2 cellular contexts compared by ENCODE assay signal in the genomic region with DNA sequence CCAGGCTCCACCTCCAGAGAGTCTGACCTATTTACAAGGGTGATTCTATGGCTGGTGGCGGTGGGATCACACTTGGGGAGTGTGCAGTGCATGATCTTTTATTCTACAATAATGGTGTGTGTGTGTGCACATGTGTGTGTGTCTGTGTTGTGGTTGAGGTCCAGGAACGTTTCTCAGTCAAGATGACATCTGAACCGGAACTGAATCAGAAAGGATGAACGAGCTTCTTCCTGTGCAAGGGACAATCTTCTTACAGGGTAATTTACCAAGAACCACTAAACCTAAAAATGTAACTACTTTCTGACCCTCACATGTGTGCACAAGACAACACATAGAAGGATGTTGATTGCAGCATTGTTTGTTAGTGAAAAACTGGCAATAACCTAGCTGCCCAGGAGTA.
TF ChIP-seq lines count a peak whose summit lies in the region.

No MANE protein-coding gene starts in this region.

TF ChIP-seq in HepG2, 621 proteins besides CTCF, POLR2A, EP300 and RAD21:
- no peak for TF ChIP-seq ZSCAN12 (CRISPR knock-in tag; IDR thresholded peaks at IDR 0.05)
- TF ChIP-seq NR2C2 (CRISPR knock-in tag; IDR thresholded peaks at IDR 0.05; ENCODE audit: borderline replicate concordance) = peak; percentile 43; the same call in 1 of the 2 replicates

TF ChIP-seq in GM12878, 131 proteins besides CTCF, POLR2A, EP300 and RAD21:
- TF ChIP-seq GABPA (IDR thresholded peaks at IDR 0.05; ENCODE audit: low read depth) (peak; percentile 53; the same call in 1 of the 2 replicates), NR2C1 (IDR thresholded peaks at IDR 0.05) (peak; percentile 76), HDAC2 (IDR thresholded peaks at IDR 0.05) (no peak), CHD4 (IDR thresholded peaks at IDR 0.05) (no peak)
